Comparison of ENCODE assay signal across 8 cellular contexts in genomic region chr1:198699167-198700015, GRCh38.
A peak's percentile ranks its signal among the peaks of the same experiment; 100 is the strongest.
DNase-seq lines count a peak whose midpoint lies in the region; ATAC-seq and TF ChIP-seq lines count a peak whose summit lies in the region.

No MANE protein-coding gene starts in this region.

- TF ChIP-seq CTCF in AG09319 (IDR thresholded peaks at IDR 0.05; ENCODE audit: low read depth, low read length) = peak; percentile 84
- TF ChIP-seq CTCF in HFF-Myc (IDR thresholded peaks at IDR 0.05; ENCODE audit: low read depth, low read length, missing control alignments) = peak; percentile 85

- peaks cover 77% of the 10 kb centered on the region for H3K36me3 Mint-ChIP-seq in T-helper 2 cell treated with Interferon-gamma antibody and Interleukin-4, amounts not matched to agents 5 μg/mL and 100 μg/mL, for 36 hours (ENCODE audit: low read depth)

- DNase-seq in AG09319 (ENCODE audit: extremely low read depth, low read depth) (no peak), HFF-Myc (ENCODE audit: extremely low read depth, low read depth) (no peak), astrocyte of the hippocampus (ENCODE audit: low read depth, low spot score) (peak; percentile 62), iris pigment epithelial cell (ENCODE audit: low read depth) (peak; percentile 43)
- DNase-seq in T-helper 2 cell treated with Interferon-gamma antibody and Interleukin-4, amounts not matched to agents 5 μg/mL and 100 μg/mL, for 36 hours (ENCODE audit: low spot score) = no peak
- DNase-seq in stimulated activated CD4-positive, alpha-beta T cell treated with anti-CD3 and anti-CD28 coated beads, Interleukin-1b, Interleukin-23, amount 100 ng/mL, for 4 hours (ENCODE audit: low read depth in 2 of 2) = peak; percentile 67 to 70

- H3K4me3 ChIP-seq in HFF-Myc (replicated peaks; ENCODE audit: low read depth, low read length) = no peak overlapping the region

- H3K4me3 Mint-ChIP-seq in T-helper 2 cell treated with Interferon-gamma antibody and Interleukin-4, amounts not matched to agents 5 μg/mL and 100 μg/mL, for 36 hours = no peak overlapping the region

- peaks cover 64% of the 10 kb centered on the region for H3K4me1 Mint-ChIP-seq in T-helper 2 cell treated with Interferon-gamma antibody and Interleukin-4, amounts not matched to agents 5 μg/mL and 100 μg/mL, for 36 hours (ENCODE audit: low read depth)

- H3K9me3 Mint-ChIP-seq in T-helper 2 cell treated with Interferon-gamma antibody and Interleukin-4, amounts not matched to agents 5 μg/mL and 100 μg/mL, for 36 hours = no peaks in the 10 kb centered on the region

- peak overlapping the region; percentile 27 for H3K27ac Mint-ChIP-seq in T-helper 2 cell treated with Interferon-gamma antibody and Interleukin-4, amounts not matched to agents 5 μg/mL and 100 μg/mL, for 36 hours

- ATAC-seq in HG02588 (IDR thresholded peaks at IDR 0.05; ENCODE audit: unreplicated experiment) = no peak
- ATAC-seq in HG02973 (IDR thresholded peaks at IDR 0.05; ENCODE audit: unreplicated experiment) = no peak

- H3K27me3 Mint-ChIP-seq in T-helper 2 cell treated with Interferon-gamma antibody and Interleukin-4, amounts not matched to agents 5 μg/mL and 100 μg/mL, for 36 hours (ENCODE audit: low read depth) = no peaks in the 10 kb centered on the region

Comparison
In these comparisons a context has a peak if more than half of its experiments do, and no peak if none do; other contexts are left out.
1. DNase-seq: peak in astrocyte of the hippocampus (single experiment), iris pigment epithelial cell (single experiment) and stimulated activated CD4-positive, alpha-beta T cell treated with anti-CD3 and anti-CD28 coated beads, Interleukin-1b, Interleukin-23, amount 100 ng/mL, for 4 hours (2 of 2); none in AG09319 (single experiment), HFF-Myc (single experiment) and T-helper 2 cell treated with Interferon-gamma antibody and Interleukin-4, amounts not matched to agents 5 μg/mL and 100 μg/mL, for 36 hours (single experiment).